29 cellular contexts compared by ENCODE assay signal in the genomic region with DNA sequence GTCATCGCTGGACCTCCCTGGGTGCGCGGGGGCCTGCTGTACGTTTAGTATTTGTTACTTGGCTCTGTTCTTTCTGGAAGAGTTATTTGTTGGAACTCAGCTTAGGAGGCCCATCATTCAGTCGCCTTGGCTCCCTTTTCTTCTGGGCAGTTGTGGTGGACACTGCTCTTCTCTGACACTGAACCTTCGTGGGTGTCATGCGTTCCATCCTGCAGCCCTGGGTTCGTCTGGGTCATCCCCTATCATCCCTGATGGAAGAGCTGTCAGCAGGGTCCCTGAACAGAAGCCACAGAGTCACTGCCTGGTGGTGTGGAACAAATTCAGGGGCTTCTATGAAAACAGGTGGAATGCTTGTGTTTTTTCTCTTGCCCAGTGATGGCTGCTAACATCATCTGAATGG.
"Had no signal": no experiment of that assay in that cellular context is flagged by ENCODE, and none has a peak within 500 bp of the region (broad histone marks: within the 10 kb centered on the region; RNA-seq: fewer than 3 reads in every experiment).

No MANE protein-coding gene starts in this region.

- H3K27ac ChIP-seq: neutrophil, pancreas, psoas muscle, skin epidermis, spleen, stomach, thoracic aorta, thyroid gland, tibial nerve, upper lobe of left lung, uterus had no signal

- H3K9me3 ChIP-seq: neutrophil, pancreas, psoas muscle, spleen, stomach, thoracic aorta, thyroid gland, tibial nerve, upper lobe of left lung, uterus had no signal

- H3K4me1 Mint-ChIP-seq: naive B cell; naive thymus-derived CD8-positive, alpha-beta T cell; stimulated activated effector memory CD8-positive, alpha-beta T cell treated with anti-CD3 and anti-CD28 coated beads, Interleukin-12 subunit alpha, Interleukin-12 subunit beta, amount 100 ng/mL, for 72 hours; stimulated activated naive B cell treated with anti-CD40 and anti-IgM and Interleukin-4, amounts not matched to agents 10 μg/mL and 1 μg/mL and 100 μg/mL, for 72 hours had no signal

- H3K4me2 ChIP-seq: smooth muscle cell had no signal

- H3K36me3 ChIP-seq: neutrophil, pancreas, spleen, stomach, thoracic aorta, thyroid gland, tibial nerve, upper lobe of left lung, uterus had no signal

- H3K4me3 Mint-ChIP-seq: naive B cell; naive thymus-derived CD8-positive, alpha-beta T cell; natural killer cell treated with Interleukin-12 subunit alpha and Interleukin-12 subunit beta and Interleukin-15 and Interleukin-18, amount 100 ng/mL, for 72 hours; nephron progenitor cell; neural crest cell; stimulated activated effector memory CD8-positive, alpha-beta T cell treated with anti-CD3 and anti-CD28 coated beads, Interleukin-12 subunit alpha, Interleukin-12 subunit beta, amount 100 ng/mL, for 72 hours; stimulated activated naive B cell treated with anti-CD40 and anti-IgM and Interleukin-4, amounts not matched to agents 10 μg/mL and 1 μg/mL and 100 μg/mL, for 72 hours; stimulated activated naive CD8-positive, alpha-beta T cell treated with anti-CD3 and anti-CD28 coated beads, Interleukin-15, Interleukin-2, amounts not matched to agents 100 ng/mL and 50 ng/mL, for 24 hours had no signal

- ATAC-seq: naive thymus-derived CD8-positive, alpha-beta T cell; right cardiac atrium; sciatic nerve; stimulated activated effector memory CD8-positive, alpha-beta T cell treated with anti-CD3 and anti-CD28 coated beads, Interleukin-12 subunit alpha, Interleukin-12 subunit beta, amount 100 ng/mL, for 72 hours; stimulated activated naive B cell treated with anti-CD40 and anti-IgM and Interleukin-4, amounts not matched to agents 10 μg/mL and 1 μg/mL and 100 μg/mL, for 72 hours had no signal

- H3K4me3 ChIP-seq: pancreas, psoas muscle, skin epidermis, smooth muscle cell, spleen, stomach, thoracic aorta, thyroid gland, tibial nerve, upper lobe of left lung, uterus had no signal

- H3K36me3 Mint-ChIP-seq: naive B cell; naive thymus-derived CD8-positive, alpha-beta T cell; natural killer cell treated with Interleukin-12 subunit alpha and Interleukin-12 subunit beta and Interleukin-15 and Interleukin-18, amount 100 ng/mL, for 72 hours; stimulated activated effector memory CD8-positive, alpha-beta T cell treated with anti-CD3 and anti-CD28 coated beads, Interleukin-12 subunit alpha, Interleukin-12 subunit beta, amount 100 ng/mL, for 72 hours; stimulated activated naive B cell treated with anti-CD40 and anti-IgM and Interleukin-4, amounts not matched to agents 10 μg/mL and 1 μg/mL and 100 μg/mL, for 72 hours had no signal

- H3K27me3 ChIP-seq: thyroid gland, upper lobe of left lung, uterus had no signal

- H3K9me3 Mint-ChIP-seq: naive thymus-derived CD8-positive, alpha-beta T cell; natural killer cell treated with Interleukin-12 subunit alpha and Interleukin-12 subunit beta and Interleukin-15 and Interleukin-18, amount 100 ng/mL, for 72 hours; nephron progenitor cell; neural crest cell; stimulated activated effector memory CD8-positive, alpha-beta T cell treated with anti-CD3 and anti-CD28 coated beads, Interleukin-12 subunit alpha, Interleukin-12 subunit beta, amount 100 ng/mL, for 72 hours; stimulated activated naive B cell treated with anti-CD40 and anti-IgM and Interleukin-4, amounts not matched to agents 10 μg/mL and 1 μg/mL and 100 μg/mL, for 72 hours; stimulated activated naive CD8-positive, alpha-beta T cell treated with anti-CD3 and anti-CD28 coated beads, Interleukin-15, Interleukin-2, amounts not matched to agents 100 ng/mL and 50 ng/mL, for 24 hours had no signal

- H3K4me1 ChIP-seq: pancreas, psoas muscle, spleen, stomach, thyroid gland, tibial nerve, upper lobe of left lung, uterus had no signal

- DNase-seq: naive B cell; naive thymus-derived CD8-positive, alpha-beta T cell; nephron progenitor cell; nucleus accumbens; pancreas; psoas muscle; right cardiac atrium; spleen; stimulated activated CD4-positive, alpha-beta T cell treated with anti-CD3 and anti-CD28 coated beads, Interleukin-12 subunit alpha, Interleukin-12 subunit beta, amount 100 ng/mL, for 4 hours; stimulated activated CD4-positive, alpha-beta T cell treated with anti-CD3 and anti-CD28 coated beads, Interleukin-1b, Interleukin-23, amount 100 ng/mL, for 48 hours; stimulated activated CD4-positive, alpha-beta T cell treated with anti-CD3 and anti-CD28 coated beads, Interleukin-4, amount 100 ng/mL, for 1 hour; stimulated activated naive B cell treated with anti-CD40 and anti-IgM and Interleukin-4, amounts not matched to agents 10 μg/mL and 1 μg/mL and 100 μg/mL, for 72 hours; stimulated activated naive CD4-positive, alpha-beta T cell treated with Interleukin-2 at 50 U/mL for 16 hours; stomach; thyroid gland; trophoblast cell; upper lobe of left lung; uterus had no signal

- H3K27ac Mint-ChIP-seq: naive B cell; natural killer cell treated with Interleukin-12 subunit alpha and Interleukin-12 subunit beta and Interleukin-15 and Interleukin-18, amount 100 ng/mL, for 72 hours; nephron progenitor cell; progenitor cell of endocrine pancreas; stimulated activated effector memory CD8-positive, alpha-beta T cell treated with anti-CD3 and anti-CD28 coated beads, Interleukin-12 subunit alpha, Interleukin-12 subunit beta, amount 100 ng/mL, for 72 hours; stimulated activated naive B cell treated with anti-CD40 and anti-IgM and Interleukin-4, amounts not matched to agents 10 μg/mL and 1 μg/mL and 100 μg/mL, for 72 hours; stimulated activated naive CD8-positive, alpha-beta T cell treated with anti-CD3 and anti-CD28 coated beads, Interleukin-15, Interleukin-2, amounts not matched to agents 100 ng/mL and 50 ng/mL, for 24 hours had no signal

- FAIRE-seq: pancreas had no signal
